14 cellular contexts compared by ENCODE assay signal in genomic region chr1:180397190-180397589, GRCh38.
"Had no signal": no experiment of that assay in that cellular context is flagged by ENCODE, and none has a peak within 500 bp of the region (broad histone marks: within the 10 kb centered on the region; RNA-seq: fewer than 3 reads in every experiment).

No MANE protein-coding gene starts in this region.

- H3K4me3 ChIP-seq: body of pancreas, thoracic aorta had no signal

- ATAC-seq: activated CD8-positive, alpha-beta memory T cell treated with anti-CD3 and anti-CD28 coated beads, Interleukin-2, amount 10 ng/mL, durations not matched to agents 7 days and 5 days; body of pancreas; effector memory CD8-positive, alpha-beta T cell; stimulated activated naive CD8-positive, alpha-beta T cell treated with anti-CD3 and anti-CD28 coated beads, Interleukin-15, amount 100 ng/mL, for 72 hours had no signal

- DNase-seq: activated CD4-positive, alpha-beta T cell treated with anti-CD3 and anti-CD28 coated beads, Interleukin-2, amount 50 U/mL, for 4 hours; activated CD4-positive, CD25-positive, alpha-beta regulatory T cell treated with anti-CD3 and anti-CD28 coated beads, Interleukin-2, amount 50 U/mL, for 72 hours; activated CD8-positive, alpha-beta memory T cell treated with anti-CD3 and anti-CD28 coated beads, Interleukin-2, amount 10 ng/mL, durations not matched to agents 7 days and 5 days; activated effector memory CD4-positive, alpha-beta T cell treated with Interleukin-2 at 50 U/mL for 16 hours; activated T-cell treated with anti-CD3 and anti-CD28 coated beads, Interleukin-2, amount 50 U/mL, for 24 hours; amniotic stem cell; body of pancreas; cortex of kidney; effector memory CD8-positive, alpha-beta T cell; hypothalamus; midbrain; stimulated activated CD4-positive, alpha-beta T cell treated with anti-CD3 and anti-CD28 coated beads, Interleukin-4, amount 100 ng/mL, for 4 hours; stimulated activated naive CD8-positive, alpha-beta T cell treated with anti-CD3 and anti-CD28 coated beads, Interleukin-15, amount 100 ng/mL, for 72 hours had no signal
